ENCODE assay signal across 8 cellular contexts in the genomic region with DNA sequence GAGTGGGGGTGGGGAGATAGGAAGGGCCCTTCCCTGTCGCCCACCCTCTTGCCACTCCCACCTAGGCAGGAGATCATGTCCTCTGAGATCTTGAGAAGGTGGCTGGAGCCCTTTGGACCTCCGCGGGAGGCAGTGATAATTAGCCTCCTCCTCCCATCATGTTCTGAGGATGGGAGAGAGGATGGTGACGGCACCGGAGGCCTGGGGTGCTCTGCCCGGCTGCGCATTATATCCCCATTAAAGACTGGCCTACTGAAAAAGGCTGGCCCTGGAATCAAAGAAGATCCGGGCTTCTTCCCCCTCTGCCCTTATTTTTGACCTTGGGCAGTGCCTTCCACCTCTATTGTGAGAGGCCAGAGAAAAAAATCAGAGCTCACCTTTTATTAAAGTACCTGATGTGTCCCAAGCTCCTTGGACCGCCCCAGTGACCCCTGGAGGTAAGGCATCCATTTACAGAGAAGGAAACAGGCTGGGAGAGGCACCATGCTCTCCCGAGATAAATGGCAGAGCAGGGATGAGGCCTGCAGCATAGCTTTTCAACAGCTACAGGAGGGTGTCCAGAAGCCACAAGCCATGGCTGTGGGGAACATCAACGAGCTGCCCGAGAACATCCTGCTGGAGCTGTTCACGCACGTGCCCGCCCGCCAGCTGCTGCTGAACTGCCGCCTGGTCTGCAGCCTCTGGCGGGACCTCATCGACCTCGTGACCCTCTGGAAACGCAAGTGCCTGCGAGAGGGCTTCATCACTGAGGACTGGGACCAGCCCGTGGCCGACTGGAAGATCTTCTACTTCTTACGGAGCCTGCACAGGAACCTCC. TPM values are rescaled to one million over a fixed set of nuclear protein-coding genes. Genes with fewer than 3 reads are reported as not detected.
A peak's percentile ranks its signal among the peaks of the same experiment; 100 is the strongest.
DNase-seq lines count a peak whose midpoint lies in the region; ATAC-seq and TF ChIP-seq lines count a peak whose summit lies in the region.

No MANE protein-coding gene starts in this region.

- H3K27me3 Mint-ChIP-seq in central memory CD8-positive, alpha-beta T cell, result no peaks in the 10 kb centered on the region

- H3K4me1 ChIP-seq in HUES6 (ENCODE audit: control insufficient read depth, insufficient read depth, low read length) (peaks cover 32% of the 10 kb centered on the region), muscle layer of duodenum (ENCODE audit: control insufficient read depth in 1 of 2, insufficient read depth in 2 of 2, low read length in 2 of 2) (peaks cover 4 to 15% of the 10 kb centered on the region in 2 donors)

- H3K4me1 Mint-ChIP-seq in central memory CD8-positive, alpha-beta T cell, result peaks cover 20% of the 10 kb centered on the region

- CTCF ChIA-PET in AG04450 (lab: Charles Lee), result interaction anchor here (0.7 to 1.8 kb wide), 4 partner anchors 9 to 12 kb away, joined by 3 to 11 read pairs (median 6); partner anchors contain the start of gene FBXO6

- H3K36me3 ChIP-seq in HUES6 (ENCODE audit: control insufficient read depth, insufficient read depth, low read length) (peaks cover 28% of the 10 kb centered on the region), muscle layer of duodenum (ENCODE audit: control insufficient read depth in 1 of 2, insufficient read depth in 2 of 2, low read length in 2 of 2) (peaks cover 3 to 6% of the 10 kb centered on the region in 2 donors)

- H3K27me3 ChIP-seq in AG04450 (ENCODE audit: control insufficient read depth, insufficient read depth, low read length), result peaks cover 9% of the 10 kb centered on the region
- peaks cover 39% of the 10 kb centered on the region for H3K27me3 ChIP-seq in HUES6 (ENCODE audit: control insufficient read depth, insufficient read depth, low read length)
- no peaks in the 10 kb centered on the region for H3K27me3 ChIP-seq in muscle layer of duodenum (ENCODE audit: low read depth, low read length)

- intact Hi-C loops in sciatic nerve (cut with DNase I), result no loop called here

- no peak for TF ChIP-seq CTCF in AG04450 (IDR thresholded peaks at IDR 0.05; ENCODE audit: low read depth, low read length)

- ATAC-seq in central memory CD8-positive, alpha-beta T cell (replicated peaks; ENCODE audit: extremely low read depth, poor library complexity, severe bottlenecking), result no peak
- ATAC-seq in sciatic nerve, result no peak

- H3K27ac Mint-ChIP-seq in central memory CD8-positive, alpha-beta T cell (ENCODE audit: low read depth), result no peak overlapping the region

- no peaks in the 10 kb centered on the region; the same call in 1 of the 2 replicates for H3K9me3 ChIP-seq in AG04450 (ENCODE audit: control insufficient read depth, insufficient read depth, low read length)
- H3K9me3 ChIP-seq in HUES6 (ENCODE audit: control insufficient read depth, insufficient read depth, low read depth, low read length), result no peaks in the 10 kb centered on the region
- no peaks in the 10 kb centered on the region for H3K9me3 ChIP-seq in muscle layer of duodenum (ENCODE audit: control insufficient read depth in 1 of 2, low read length in 2 of 2)

- no peak overlapping the region for H3K9ac ChIP-seq in HUES6 (ENCODE audit: low read length)

- H3K36me3 Mint-ChIP-seq in central memory CD8-positive, alpha-beta T cell (ENCODE audit: insufficient read depth), result peaks cover 28% of the 10 kb centered on the region

- POLR2A ChIA-PET in AG04450 (lab: Yijun Ruan, JAX), result interaction anchor here (1.2 kb wide), 1 partner anchor 8 kb away, joined by 5 read pairs; the partner anchor contains the start of gene FBXO6

- H3K4me3 ChIP-seq in AG04450 (ENCODE audit: low read depth, low read length) (peak overlapping the region; percentile 69), HUES6 (ENCODE audit: low read depth, low read length) (peak overlapping the region; percentile 59), muscle layer of duodenum (ENCODE audit: low read depth in 1 of 2, low read length in 2 of 2) (peak overlapping the region; percentile 53 to 59)

- H3K9me3 Mint-ChIP-seq in central memory CD8-positive, alpha-beta T cell, result no peaks in the 10 kb centered on the region

- H3K4me3 Mint-ChIP-seq in central memory CD8-positive, alpha-beta T cell, result peak overlapping the region; percentile 74

- DNase-seq in AG04450 (ENCODE audit: low read depth, low spot score) (no peak), foreskin melanocyte (no peak), sciatic nerve (ENCODE audit: low spot score) (no peak), activated gamma-delta T cell treated with Interleukin-2 at 50 U/mL for 16 hours (no peak), GM19240 (ENCODE audit: insufficient read length, low spot score) (no peak)
- DNase-seq in central memory CD8-positive, alpha-beta T cell (ENCODE audit: low spot score in 2 of 2), result no peak

- H3K27ac ChIP-seq in AG04450 (ENCODE audit: low read depth, low read length) (no peak overlapping the region), HUES6 (ENCODE audit: low read depth, low read length) (no peak overlapping the region), muscle layer of duodenum (ENCODE audit: low read length) (no peak overlapping the region)

RNA-seq across cellular contexts. Expression of gene FBXO44, which starts 0.8 kb away (rescaled TPM):
- polyA plus RNA-seq in AG04450 (2011; rRNA removed), result 12.3 and 14.8 TPM in 2 replicates
- polyA minus RNA-seq in AG04450 (2011; rRNA and poly(A)+ RNA removed), result 9.8 and 12.7 TPM in 2 replicates
- 37.1 TPM for total RNA-seq in sciatic nerve

RNA-seq across cellular contexts. Expression of gene FBXO2, which starts 1.2 kb away (rescaled TPM):
- polyA plus RNA-seq in AG04450 (2011; rRNA removed), result 1.3 and 1.5 TPM in 2 replicates
- polyA minus RNA-seq in AG04450 (2011; rRNA and poly(A)+ RNA removed), result 0.39 and 1.0 TPM in 2 replicates
- 24.7 TPM for total RNA-seq in sciatic nerve

RNA-seq across cellular contexts. Expression of gene FBXO6, which starts 8.5 kb away (rescaled TPM):
- polyA plus RNA-seq in AG04450 (2011; rRNA removed), result 6.9 and 8.0 TPM in 2 replicates
- 4.1 and 6.7 TPM in 2 replicates for polyA minus RNA-seq in AG04450 (2011; rRNA and poly(A)+ RNA removed)
- 6.6 TPM for total RNA-seq in sciatic nerve

RNA-seq across cellular contexts. Expression of gene MAD2L2, which starts 25.5 kb away (rescaled TPM):
- 34.9 and 41.7 TPM in 2 replicates for polyA plus RNA-seq in AG04450 (2011; rRNA removed)
- 29.8 and 39.7 TPM in 2 replicates for polyA minus RNA-seq in AG04450 (2011; rRNA and poly(A)+ RNA removed)
- total RNA-seq in sciatic nerve, result 22.0 TPM

RNA-seq across cellular contexts. Expression of gene DRAXIN, which starts 36.0 kb away (rescaled TPM):
- 0.04 and 0.05 TPM in 2 replicates for polyA plus RNA-seq in AG04450 (2011; rRNA removed)
- 0.04 and 0.05 TPM in 2 replicates for polyA minus RNA-seq in AG04450 (2011; rRNA and poly(A)+ RNA removed)
- not detected for total RNA-seq in sciatic nerve
